ENCODE assay signal across 1 cellular context in the genomic region with DNA sequence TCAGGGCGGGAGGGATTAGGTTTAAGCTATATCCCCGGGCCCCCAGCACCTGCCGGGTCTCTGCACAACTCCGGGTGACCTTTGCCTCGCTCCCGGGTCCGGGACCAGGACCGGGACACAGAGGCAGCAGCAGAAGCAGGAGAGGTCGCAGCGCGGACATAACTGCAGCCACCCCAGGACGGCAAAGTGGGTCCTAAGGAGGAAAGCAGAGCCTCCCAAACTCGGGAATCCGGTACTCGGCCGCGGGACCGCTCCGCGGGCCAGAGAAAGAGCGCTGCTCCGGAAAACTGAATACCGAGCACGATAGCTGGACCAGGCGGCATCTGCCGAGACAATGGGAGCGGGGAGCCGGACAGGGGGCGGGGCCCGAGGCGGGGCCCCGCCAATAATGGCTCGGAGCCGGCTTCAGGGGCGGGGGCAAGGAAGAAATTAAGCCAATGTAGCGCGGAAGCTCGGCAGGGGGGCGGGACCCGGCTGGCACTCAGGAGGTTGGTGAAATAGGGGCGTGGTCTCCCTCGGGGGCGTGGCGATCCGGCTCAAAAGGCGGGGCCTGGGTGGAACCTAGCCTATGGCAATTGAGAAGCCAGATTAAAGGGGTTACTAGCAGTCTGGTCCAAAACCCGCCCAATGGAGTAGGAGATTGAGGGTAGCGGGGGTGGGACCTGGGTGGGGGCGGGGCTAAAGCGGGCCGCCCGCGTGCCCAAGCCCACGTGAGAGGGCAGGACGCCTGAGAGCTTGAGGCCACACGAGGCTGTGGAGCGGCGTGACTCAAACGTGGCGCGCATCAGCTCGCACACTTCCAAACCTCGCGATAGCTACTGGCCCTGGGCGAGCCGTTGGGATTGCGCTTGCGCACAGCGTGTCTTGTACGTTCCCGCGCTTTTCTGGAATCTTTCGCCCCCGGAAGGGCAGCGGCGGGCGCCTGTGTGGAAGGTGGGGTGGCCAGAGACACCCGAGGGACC.
TF ChIP-seq lines count a peak whose summit lies in the region.

A gene with protein sequence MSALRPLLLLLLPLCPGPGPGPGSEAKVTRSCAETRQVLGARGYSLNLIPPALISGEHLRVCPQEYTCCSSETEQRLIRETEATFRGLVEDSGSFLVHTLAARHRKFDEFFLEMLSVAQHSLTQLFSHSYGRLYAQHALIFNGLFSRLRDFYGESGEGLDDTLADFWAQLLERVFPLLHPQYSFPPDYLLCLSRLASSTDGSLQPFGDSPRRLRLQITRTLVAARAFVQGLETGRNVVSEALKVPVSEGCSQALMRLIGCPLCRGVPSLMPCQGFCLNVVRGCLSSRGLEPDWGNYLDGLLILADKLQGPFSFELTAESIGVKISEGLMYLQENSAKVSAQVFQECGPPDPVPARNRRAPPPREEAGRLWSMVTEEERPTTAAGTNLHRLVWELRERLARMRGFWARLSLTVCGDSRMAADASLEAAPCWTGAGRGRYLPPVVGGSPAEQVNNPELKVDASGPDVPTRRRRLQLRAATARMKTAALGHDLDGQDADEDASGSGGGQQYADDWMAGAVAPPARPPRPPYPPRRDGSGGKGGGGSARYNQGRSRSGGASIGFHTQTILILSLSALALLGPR (minus strand): TSS at position 342 of the 962 bp plus-strand sequence. CDS start 182 bp downstream, at position 160.
A gene with protein sequence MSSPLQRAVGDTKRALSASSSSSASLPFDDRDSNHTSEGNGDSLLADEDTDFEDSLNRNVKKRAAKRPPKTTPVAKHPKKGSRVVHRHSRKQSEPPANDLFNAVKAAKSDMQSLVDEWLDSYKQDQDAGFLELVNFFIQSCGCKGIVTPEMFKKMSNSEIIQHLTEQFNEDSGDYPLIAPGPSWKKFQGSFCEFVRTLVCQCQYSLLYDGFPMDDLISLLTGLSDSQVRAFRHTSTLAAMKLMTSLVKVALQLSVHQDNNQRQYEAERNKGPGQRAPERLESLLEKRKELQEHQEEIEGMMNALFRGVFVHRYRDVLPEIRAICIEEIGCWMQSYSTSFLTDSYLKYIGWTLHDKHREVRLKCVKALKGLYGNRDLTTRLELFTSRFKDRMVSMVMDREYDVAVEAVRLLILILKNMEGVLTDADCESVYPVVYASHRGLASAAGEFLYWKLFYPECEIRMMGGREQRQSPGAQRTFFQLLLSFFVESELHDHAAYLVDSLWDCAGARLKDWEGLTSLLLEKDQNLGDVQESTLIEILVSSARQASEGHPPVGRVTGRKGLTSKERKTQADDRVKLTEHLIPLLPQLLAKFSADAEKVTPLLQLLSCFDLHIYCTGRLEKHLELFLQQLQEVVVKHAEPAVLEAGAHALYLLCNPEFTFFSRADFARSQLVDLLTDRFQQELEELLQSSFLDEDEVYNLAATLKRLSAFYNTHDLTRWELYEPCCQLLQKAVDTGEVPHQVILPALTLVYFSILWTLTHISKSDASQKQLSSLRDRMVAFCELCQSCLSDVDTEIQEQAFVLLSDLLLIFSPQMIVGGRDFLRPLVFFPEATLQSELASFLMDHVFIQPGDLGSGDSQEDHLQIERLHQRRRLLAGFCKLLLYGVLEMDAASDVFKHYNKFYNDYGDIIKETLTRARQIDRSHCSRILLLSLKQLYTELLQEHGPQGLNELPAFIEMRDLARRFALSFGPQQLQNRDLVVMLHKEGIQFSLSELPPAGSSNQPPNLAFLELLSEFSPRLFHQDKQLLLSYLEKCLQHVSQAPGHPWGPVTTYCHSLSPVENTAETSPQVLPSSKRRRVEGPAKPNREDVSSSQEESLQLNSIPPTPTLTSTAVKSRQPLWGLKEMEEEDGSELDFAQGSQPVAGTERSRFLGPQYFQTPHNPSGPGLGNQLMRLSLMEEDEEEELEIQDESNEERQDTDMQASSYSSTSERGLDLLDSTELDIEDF (plus strand): TSS at position 879 of the 962 bp plus-strand sequence. CDS start 2,639 bp downstream, outside the sequence.

TF ChIP-seq in H1, 55 proteins besides CTCF, POLR2A, EP300 and RAD21 (continued from another document):
- TF ChIP-seq, protein P1, sequence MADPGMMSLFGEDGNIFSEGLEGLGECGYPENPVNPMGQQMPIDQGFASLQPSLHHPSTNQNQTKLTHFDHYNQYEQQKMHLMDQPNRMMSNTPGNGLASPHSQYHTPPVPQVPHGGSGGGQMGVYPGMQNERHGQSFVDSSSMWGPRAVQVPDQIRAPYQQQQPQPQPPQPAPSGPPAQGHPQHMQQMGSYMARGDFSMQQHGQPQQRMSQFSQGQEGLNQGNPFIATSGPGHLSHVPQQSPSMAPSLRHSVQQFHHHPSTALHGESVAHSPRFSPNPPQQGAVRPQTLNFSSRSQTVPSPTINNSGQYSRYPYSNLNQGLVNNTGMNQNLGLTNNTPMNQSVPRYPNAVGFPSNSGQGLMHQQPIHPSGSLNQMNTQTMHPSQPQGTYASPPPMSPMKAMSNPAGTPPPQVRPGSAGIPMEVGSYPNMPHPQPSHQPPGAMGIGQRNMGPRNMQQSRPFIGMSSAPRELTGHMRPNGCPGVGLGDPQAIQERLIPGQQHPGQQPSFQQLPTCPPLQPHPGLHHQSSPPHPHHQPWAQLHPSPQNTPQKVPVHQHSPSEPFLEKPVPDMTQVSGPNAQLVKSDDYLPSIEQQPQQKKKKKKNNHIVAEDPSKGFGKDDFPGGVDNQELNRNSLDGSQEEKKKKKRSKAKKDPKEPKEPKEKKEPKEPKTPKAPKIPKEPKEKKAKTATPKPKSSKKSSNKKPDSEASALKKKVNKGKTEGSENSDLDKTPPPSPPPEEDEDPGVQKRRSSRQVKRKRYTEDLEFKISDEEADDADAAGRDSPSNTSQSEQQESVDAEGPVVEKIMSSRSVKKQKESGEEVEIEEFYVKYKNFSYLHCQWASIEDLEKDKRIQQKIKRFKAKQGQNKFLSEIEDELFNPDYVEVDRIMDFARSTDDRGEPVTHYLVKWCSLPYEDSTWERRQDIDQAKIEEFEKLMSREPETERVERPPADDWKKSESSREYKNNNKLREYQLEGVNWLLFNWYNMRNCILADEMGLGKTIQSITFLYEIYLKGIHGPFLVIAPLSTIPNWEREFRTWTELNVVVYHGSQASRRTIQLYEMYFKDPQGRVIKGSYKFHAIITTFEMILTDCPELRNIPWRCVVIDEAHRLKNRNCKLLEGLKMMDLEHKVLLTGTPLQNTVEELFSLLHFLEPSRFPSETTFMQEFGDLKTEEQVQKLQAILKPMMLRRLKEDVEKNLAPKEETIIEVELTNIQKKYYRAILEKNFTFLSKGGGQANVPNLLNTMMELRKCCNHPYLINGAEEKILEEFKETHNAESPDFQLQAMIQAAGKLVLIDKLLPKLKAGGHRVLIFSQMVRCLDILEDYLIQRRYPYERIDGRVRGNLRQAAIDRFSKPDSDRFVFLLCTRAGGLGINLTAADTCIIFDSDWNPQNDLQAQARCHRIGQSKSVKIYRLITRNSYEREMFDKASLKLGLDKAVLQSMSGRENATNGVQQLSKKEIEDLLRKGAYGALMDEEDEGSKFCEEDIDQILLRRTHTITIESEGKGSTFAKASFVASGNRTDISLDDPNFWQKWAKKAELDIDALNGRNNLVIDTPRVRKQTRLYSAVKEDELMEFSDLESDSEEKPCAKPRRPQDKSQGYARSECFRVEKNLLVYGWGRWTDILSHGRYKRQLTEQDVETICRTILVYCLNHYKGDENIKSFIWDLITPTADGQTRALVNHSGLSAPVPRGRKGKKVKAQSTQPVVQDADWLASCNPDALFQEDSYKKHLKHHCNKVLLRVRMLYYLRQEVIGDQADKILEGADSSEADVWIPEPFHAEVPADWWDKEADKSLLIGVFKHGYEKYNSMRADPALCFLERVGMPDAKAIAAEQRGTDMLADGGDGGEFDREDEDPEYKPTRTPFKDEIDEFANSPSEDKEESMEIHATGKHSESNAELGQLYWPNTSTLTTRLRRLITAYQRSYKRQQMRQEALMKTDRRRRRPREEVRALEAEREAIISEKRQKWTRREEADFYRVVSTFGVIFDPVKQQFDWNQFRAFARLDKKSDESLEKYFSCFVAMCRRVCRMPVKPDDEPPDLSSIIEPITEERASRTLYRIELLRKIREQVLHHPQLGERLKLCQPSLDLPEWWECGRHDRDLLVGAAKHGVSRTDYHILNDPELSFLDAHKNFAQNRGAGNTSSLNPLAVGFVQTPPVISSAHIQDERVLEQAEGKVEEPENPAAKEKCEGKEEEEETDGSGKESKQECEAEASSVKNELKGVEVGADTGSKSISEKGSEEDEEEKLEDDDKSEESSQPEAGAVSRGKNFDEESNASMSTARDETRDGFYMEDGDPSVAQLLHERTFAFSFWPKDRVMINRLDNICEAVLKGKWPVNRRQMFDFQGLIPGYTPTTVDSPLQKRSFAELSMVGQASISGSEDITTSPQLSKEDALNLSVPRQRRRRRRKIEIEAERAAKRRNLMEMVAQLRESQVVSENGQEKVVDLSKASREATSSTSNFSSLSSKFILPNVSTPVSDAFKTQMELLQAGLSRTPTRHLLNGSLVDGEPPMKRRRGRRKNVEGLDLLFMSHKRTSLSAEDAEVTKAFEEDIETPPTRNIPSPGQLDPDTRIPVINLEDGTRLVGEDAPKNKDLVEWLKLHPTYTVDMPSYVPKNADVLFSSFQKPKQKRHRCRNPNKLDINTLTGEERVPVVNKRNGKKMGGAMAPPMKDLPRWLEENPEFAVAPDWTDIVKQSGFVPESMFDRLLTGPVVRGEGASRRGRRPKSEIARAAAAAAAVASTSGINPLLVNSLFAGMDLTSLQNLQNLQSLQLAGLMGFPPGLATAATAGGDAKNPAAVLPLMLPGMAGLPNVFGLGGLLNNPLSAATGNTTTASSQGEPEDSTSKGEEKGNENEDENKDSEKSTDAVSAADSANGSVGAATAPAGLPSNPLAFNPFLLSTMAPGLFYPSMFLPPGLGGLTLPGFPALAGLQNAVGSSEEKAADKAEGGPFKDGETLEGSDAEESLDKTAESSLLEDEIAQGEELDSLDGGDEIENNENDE (IDR thresholded peaks at IDR 0.05; ENCODE audit: insufficient replicate concordance, low read length) = no peak
- TF ChIP-seq CREB1 (IDR thresholded peaks at IDR 0.05) = no peak
- peak; percentile 54; the same call in 1 of the 2 replicates for TF ChIP-seq SP4 (IDR thresholded peaks at IDR 0.05; ENCODE audit: low read length)
- TF ChIP-seq SP2 (IDR thresholded peaks at IDR 0.05; ENCODE audit: low read length) = peak; percentile 13; the same call in 1 of the 2 replicates
- TF ChIP-seq NANOG (IDR thresholded peaks at IDR 0.05; ENCODE audit: insufficient read depth, low read depth, low read length, poor library complexity, severe bottlenecking) = no peak
- TF ChIP-seq SIRT6 (IDR thresholded peaks at IDR 0.05; ENCODE audit: low read length) = no peak
- TF ChIP-seq PHF8 (conservative IDR thresholded peaks at IDR 0.05; ENCODE audit: low read depth, low read length) = peak; percentile 82
- no peak for TF ChIP-seq FOSL1 (IDR thresholded peaks at IDR 0.05; ENCODE audit: insufficient read depth, low read depth, low read length)
- no peak for TF ChIP-seq BACH1 (IDR thresholded peaks at IDR 0.05; ENCODE audit: low read length)
- TF ChIP-seq GABPA (IDR thresholded peaks at IDR 0.05; ENCODE audit: borderline replicate concordance, insufficient read depth, low read length) = no peak
- TF ChIP-seq, protein P2, sequence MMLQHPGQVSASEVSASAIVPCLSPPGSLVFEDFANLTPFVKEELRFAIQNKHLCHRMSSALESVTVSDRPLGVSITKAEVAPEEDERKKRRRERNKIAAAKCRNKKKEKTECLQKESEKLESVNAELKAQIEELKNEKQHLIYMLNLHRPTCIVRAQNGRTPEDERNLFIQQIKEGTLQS (IDR thresholded peaks at IDR 0.05; ENCODE audit: insufficient read depth, low read depth, low read length) = no peak
